Comparison of ENCODE assay signal across 5 cellular contexts in the genomic region with DNA sequence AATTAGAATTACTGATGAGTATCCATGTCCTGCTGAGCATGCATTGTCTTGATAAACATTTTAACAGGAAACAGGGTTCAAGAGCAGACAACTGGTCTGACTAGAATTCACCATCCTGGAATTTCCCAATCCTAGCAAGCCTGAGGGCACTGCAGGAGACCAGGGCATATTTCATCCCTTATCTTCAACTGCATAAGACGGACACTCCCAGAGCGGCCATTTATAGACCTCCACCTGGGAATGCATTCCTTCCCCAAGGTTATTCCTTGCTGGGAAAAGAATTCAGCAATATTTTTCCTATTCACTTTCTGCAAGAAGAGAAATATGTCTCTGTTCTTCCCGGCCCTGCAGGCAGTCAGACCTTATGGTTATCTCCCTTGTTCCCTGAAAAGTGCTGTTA. TPM values are rescaled to one million over a fixed set of nuclear protein-coding genes. Genes with fewer than 3 reads are reported as not detected.
"Had no signal": no experiment of that assay in that cellular context is flagged by ENCODE, and none has a peak within 500 bp of the region (broad histone marks: within the 10 kb centered on the region; RNA-seq: fewer than 3 reads in every experiment).

No MANE protein-coding gene starts in this region.

RNA-seq across cellular contexts. Expression of a gene that starts 51.8 kb away (rescaled TPM):
- total RNA-seq: GM23248, H1, H9, HT-29, IMR-90 had no signal
- polyA plus RNA-seq: GM23248, IMR-90 had no signal
